Comparison of ENCODE assay signal across 8 cellular contexts in genomic region chr9:137199411-137200121, GRCh38. TPM values are rescaled to one million over a fixed set of nuclear protein-coding genes. Genes with fewer than 3 reads are reported as not detected.
DNase-seq lines count a peak whose midpoint lies in the region; ATAC-seq and TF ChIP-seq lines count a peak whose summit lies in the region.

No MANE protein-coding gene starts in this region.

- H3K4me3 ChIP-seq in BLaER1, result peak overlapping the region; percentile 88
- peak overlapping the region; percentile 50 for H3K4me3 ChIP-seq in colonic mucosa

- in situ Hi-C loops in ACHN (cut with HindIII; ENCODE audit: low pct_ligation_motif_present, low pct_unique_long_range_greater_than_20kb, low sequenced_read_pairs), result no loop called here

- H3K27me3 ChIP-seq in BLaER1, result peaks cover 4% of the 10 kb centered on the region; the same call in 1 of the 2 replicates
- no peaks in the 10 kb centered on the region for H3K27me3 ChIP-seq in colonic mucosa

- H3K9ac ChIP-seq in BLaER1 (peak overlapping the region; percentile 69), colonic mucosa (ENCODE audit: low read depth in 2 of 2, low read length in 2 of 2) (peak overlapping the region; percentile 87 to 92)

- no peaks in the 10 kb centered on the region for H3K9me3 Mint-ChIP-seq in IgD-negative memory B cell
- H3K9me3 Mint-ChIP-seq in naive thymus-derived CD8-positive, alpha-beta T cell, result no peaks in the 10 kb centered on the region

- no peaks in the 10 kb centered on the region for H3K36me3 Mint-ChIP-seq in IgD-negative memory B cell
- H3K36me3 Mint-ChIP-seq in naive thymus-derived CD8-positive, alpha-beta T cell, result no peaks in the 10 kb centered on the region

- peaks cover 11 to 15% (median 12%) of the 10 kb centered on the region in 3 donors for H3K4me1 Mint-ChIP-seq in IgD-negative memory B cell
- peaks cover 7 to 36% (median 20%) of the 10 kb centered on the region in 4 donors for H3K4me1 Mint-ChIP-seq in naive thymus-derived CD8-positive, alpha-beta T cell

- H3K36me3 ChIP-seq in BLaER1, result peaks cover 4% of the 10 kb centered on the region; the same call in 1 of the 2 replicates
- no peaks in the 10 kb centered on the region for H3K36me3 ChIP-seq in colonic mucosa

- no peak overlapping the region for H3K27ac ChIP-seq in BLaER1
- peak overlapping the region; percentile 90 for H3K27ac ChIP-seq in colonic mucosa

- peak overlapping the region; percentile 61 to 92 (median 76) for H3K4me3 Mint-ChIP-seq in IgD-negative memory B cell
- H3K4me3 Mint-ChIP-seq in naive thymus-derived CD8-positive, alpha-beta T cell, result peak overlapping the region; percentile 60 to 86 (median 78)

- TF ChIP-seq CTCF in colonic mucosa (IDR thresholded peaks at IDR 0.05), result no peak

- H3K27me3 Mint-ChIP-seq in IgD-negative memory B cell, result no peaks in the 10 kb centered on the region
- no peaks in the 10 kb centered on the region for H3K27me3 Mint-ChIP-seq in naive thymus-derived CD8-positive, alpha-beta T cell

- POLR2A ChIA-PET in naive thymus-derived CD8-positive, alpha-beta T cell (lab: Charles Lee), result interaction anchor here (0.5 to 11.7 kb wide), 5 partner anchors 9 to 70 kb away, joined by 3 to 135 read pairs (median 5); partner anchors contain the start of genes ANAPC2, RNF208, SSNA1 and TUBB4B

- peak overlapping the region; percentile 100 for H3K4me2 ChIP-seq in BLaER1

- H3K9me3 ChIP-seq in BLaER1 (no peaks in the 10 kb centered on the region), colonic mucosa (no peaks in the 10 kb centered on the region)

- no peak for DNase-seq in colonic mucosa
- no peak for DNase-seq in naive thymus-derived CD8-positive, alpha-beta T cell
- DNase-seq in ACHN, result no peak
- no peak for DNase-seq in stimulated activated CD4-positive, alpha-beta T cell treated with anti-CD3 and anti-CD28 coated beads, Interleukin-1b, Interleukin-23, amount 100 ng/mL, for 48 hours
- DNase-seq in ecto neural progenitor cell (ENCODE audit: low spot score), result no peak

- ATAC-seq in naive thymus-derived CD8-positive, alpha-beta T cell, result no peak
- no peak for ATAC-seq in GM21786 (IDR thresholded peaks at IDR 0.05; ENCODE audit: unreplicated experiment)

- intact Hi-C loops in colonic mucosa (cut with DNase I), result no loop called here

- H3K27ac Mint-ChIP-seq in IgD-negative memory B cell, result peak overlapping the region in 1 of 3 donors; percentile 17
- H3K27ac Mint-ChIP-seq in naive thymus-derived CD8-positive, alpha-beta T cell, result peak overlapping the region in 2 of 10 donors; percentile 59 to 86

- H3K4me1 ChIP-seq in BLaER1 (peaks cover 67% of the 10 kb centered on the region), colonic mucosa (peaks cover 35% of the 10 kb centered on the region)

- H4K20me1 ChIP-seq in BLaER1, result peaks cover 84% of the 10 kb centered on the region

RNA-seq across cellular contexts. Expression of gene TPRN, which starts 1.0 kb away (rescaled TPM):
- polyA plus RNA-seq in IgD-negative memory B cell, result 0.66 TPM
- total RNA-seq in colonic mucosa, result 100 to 1,000 TPM in 1 of 2 donors, 10 to 100 TPM in 1; 83.1 to 124 TPM
- total RNA-seq in naive thymus-derived CD8-positive, alpha-beta T cell, result 10 to 100 TPM; 10.1 TPM
- under 1 TPM; 0.15 to 0.42 (median 0.39) TPM for polyA plus RNA-seq in naive thymus-derived CD8-positive, alpha-beta T cell

RNA-seq across cellular contexts. Expression of gene TMEM203, which starts 5.9 kb away (rescaled TPM):
- polyA plus RNA-seq in IgD-negative memory B cell, result 106 TPM
- 10 to 100 TPM; 35.7 to 43.5 TPM for total RNA-seq in colonic mucosa
- 10 to 100 TPM; 42.7 to 43.0 TPM for total RNA-seq in naive thymus-derived CD8-positive, alpha-beta T cell
- polyA plus RNA-seq in naive thymus-derived CD8-positive, alpha-beta T cell, result 100 to 1,000 TPM; 128 to 163 (median 155) TPM

RNA-seq across cellular contexts. Expression of gene NDOR1, which starts 5.9 kb away (rescaled TPM):
- polyA plus RNA-seq in IgD-negative memory B cell, result 7.6 TPM
- total RNA-seq in colonic mucosa, result 10 to 100 TPM; 11.7 to 36.9 TPM
- 10 to 100 TPM; 35.0 to 39.8 TPM for total RNA-seq in naive thymus-derived CD8-positive, alpha-beta T cell
- polyA plus RNA-seq in naive thymus-derived CD8-positive, alpha-beta T cell, result 1 to 10 TPM; 2.4 to 9.5 (median 5.7) TPM

RNA-seq across cellular contexts. Expression of gene SSNA1, which starts 11.1 kb away (rescaled TPM):
- 139 TPM for polyA plus RNA-seq in IgD-negative memory B cell
- 100 to 1,000 TPM in 1 of 2 donors, 10 to 100 TPM in 1; 60.0 to 100 TPM for total RNA-seq in colonic mucosa
- total RNA-seq in naive thymus-derived CD8-positive, alpha-beta T cell, result 10 to 100 TPM; 39.2 to 43.4 TPM
- polyA plus RNA-seq in naive thymus-derived CD8-positive, alpha-beta T cell, result 100 to 1,000 TPM in 2 of 3 donors, 10 to 100 TPM in 1; 97.8 to 123 (median 119) TPM

RNA-seq across cellular contexts. Expression of gene ANAPC2, which starts 11.2 kb away (rescaled TPM):
- 6.2 TPM for polyA plus RNA-seq in IgD-negative memory B cell
- 10 to 100 TPM; 33.8 to 67.8 TPM for total RNA-seq in colonic mucosa
- 100 to 1,000 TPM; 143 to 146 TPM for total RNA-seq in naive thymus-derived CD8-positive, alpha-beta T cell
- polyA plus RNA-seq in naive thymus-derived CD8-positive, alpha-beta T cell, result 1 to 10 TPM; 3.4 to 5.9 (median 4.3) TPM

Comparison
In these comparisons a context has a peak if more than half of its experiments do, and no peak if none do; other contexts are left out.
1. RNA of gene TPRN, which starts 1.0 kb away (total RNA-seq): 83.1 to 124 TPM in colonic mucosa; 10.1 TPM in naive thymus-derived CD8-positive, alpha-beta T cell; every median in the first group is over 4 times any median in the second.